24 cellular contexts compared by ENCODE assay signal in genomic region chr4:88098993-88099752, GRCh38.
"Had no signal": no experiment of that assay in that cellular context is flagged by ENCODE, and none has a peak within 500 bp of the region (broad histone marks: within the 10 kb centered on the region; RNA-seq: fewer than 3 reads in every experiment).

No MANE protein-coding gene starts in this region.

- H3K36me3 ChIP-seq: colonic mucosa, esophagus squamous epithelium, left ventricle myocardium inferior, lower lobe of right lung, pancreas, right lobe of liver, suprapubic skin, transverse colon, vagina had no signal

- H3K4me3 ChIP-seq: colonic mucosa, esophagus squamous epithelium, heart right ventricle, left ventricle myocardium inferior, lower lobe of right lung, pancreas, right lobe of liver, suprapubic skin, transverse colon, vagina had no signal

- H3K27ac Mint-ChIP-seq: effector memory CD8-positive, alpha-beta T cell; naive thymus-derived CD8-positive, alpha-beta T cell; nephron progenitor cell; stimulated activated naive CD8-positive, alpha-beta T cell treated with anti-CD3 and anti-CD28 coated beads, Interleukin-15, amount 100 ng/mL, for 72 hours had no signal

- ATAC-seq: effector memory CD8-positive, alpha-beta T cell; heart right ventricle; left colon; lower lobe of right lung; naive thymus-derived CD8-positive, alpha-beta T cell; pancreas; right lobe of liver; stimulated activated naive CD8-positive, alpha-beta T cell treated with anti-CD3 and anti-CD28 coated beads, Interleukin-15, amount 100 ng/mL, for 72 hours had no signal

- H3K4me1 ChIP-seq: colonic mucosa, esophagus squamous epithelium, heart right ventricle, left ventricle myocardium inferior, lower lobe of right lung, pancreas, suprapubic skin, transverse colon, vagina had no signal

- H3K9me3 Mint-ChIP-seq: effector memory CD8-positive, alpha-beta T cell; naive thymus-derived CD8-positive, alpha-beta T cell; nephron progenitor cell; stimulated activated naive CD8-positive, alpha-beta T cell treated with anti-CD3 and anti-CD28 coated beads, Interleukin-15, amount 100 ng/mL, for 72 hours had no signal

- H3K4me1 Mint-ChIP-seq: naive thymus-derived CD8-positive, alpha-beta T cell; stimulated activated naive CD8-positive, alpha-beta T cell treated with anti-CD3 and anti-CD28 coated beads, Interleukin-15, amount 100 ng/mL, for 72 hours had no signal

- H3K36me3 Mint-ChIP-seq: naive thymus-derived CD8-positive, alpha-beta T cell had no signal

- H3K27me3 ChIP-seq: colonic mucosa, esophagus squamous epithelium, heart right ventricle, pancreas, right lobe of liver, suprapubic skin, transverse colon, vagina had no signal

- H3K9me3 ChIP-seq: colonic mucosa, esophagus squamous epithelium, heart right ventricle, left ventricle myocardium inferior, lower lobe of right lung, pancreas, right lobe of liver, suprapubic skin, transverse colon, vagina had no signal

- H3K4me3 Mint-ChIP-seq: effector memory CD8-positive, alpha-beta T cell; naive thymus-derived CD8-positive, alpha-beta T cell; nephron progenitor cell; stimulated activated naive CD8-positive, alpha-beta T cell treated with anti-CD3 and anti-CD28 coated beads, Interleukin-15, amount 100 ng/mL, for 72 hours had no signal

- H3K27ac ChIP-seq: colonic mucosa, esophagus squamous epithelium, heart right ventricle, left ventricle myocardium inferior, lower lobe of right lung, pancreas, right lobe of liver, suprapubic skin, transverse colon, vagina had no signal

- DNase-seq: colonic mucosa; effector memory CD8-positive, alpha-beta T cell; erythroblast; esophagus squamous epithelium; foreskin melanocyte; glutamatergic neuron; heart right ventricle; hippocampal formation; left colon; left ventricle myocardium inferior; lower lobe of right lung; naive thymus-derived CD8-positive, alpha-beta T cell; nephron progenitor cell; pancreas; right lobe of liver; small intestine; stimulated activated CD4-positive, alpha-beta T cell treated with anti-CD3 and anti-CD28 coated beads, Interleukin-1b, Interleukin-23, amount 100 ng/mL, for 48 hours; stimulated activated CD4-positive, alpha-beta T cell treated with anti-CD3 and anti-CD28 coated beads, Interleukin-4, amount 100 ng/mL, for 1 hour; stimulated activated CD8-positive, alpha-beta memory T cell treated with anti-CD3 and anti-CD28 coated beads, Interleukin-4, amount 100 ng/mL, for 48 hours; stimulated activated naive CD4-positive, alpha-beta T cell; stimulated activated naive CD8-positive, alpha-beta T cell treated with anti-CD3 and anti-CD28 coated beads, Interleukin-15, amount 100 ng/mL, for 72 hours; transverse colon had no signal
